ENCODE assay signal across 8 cellular contexts in the genomic region with DNA sequence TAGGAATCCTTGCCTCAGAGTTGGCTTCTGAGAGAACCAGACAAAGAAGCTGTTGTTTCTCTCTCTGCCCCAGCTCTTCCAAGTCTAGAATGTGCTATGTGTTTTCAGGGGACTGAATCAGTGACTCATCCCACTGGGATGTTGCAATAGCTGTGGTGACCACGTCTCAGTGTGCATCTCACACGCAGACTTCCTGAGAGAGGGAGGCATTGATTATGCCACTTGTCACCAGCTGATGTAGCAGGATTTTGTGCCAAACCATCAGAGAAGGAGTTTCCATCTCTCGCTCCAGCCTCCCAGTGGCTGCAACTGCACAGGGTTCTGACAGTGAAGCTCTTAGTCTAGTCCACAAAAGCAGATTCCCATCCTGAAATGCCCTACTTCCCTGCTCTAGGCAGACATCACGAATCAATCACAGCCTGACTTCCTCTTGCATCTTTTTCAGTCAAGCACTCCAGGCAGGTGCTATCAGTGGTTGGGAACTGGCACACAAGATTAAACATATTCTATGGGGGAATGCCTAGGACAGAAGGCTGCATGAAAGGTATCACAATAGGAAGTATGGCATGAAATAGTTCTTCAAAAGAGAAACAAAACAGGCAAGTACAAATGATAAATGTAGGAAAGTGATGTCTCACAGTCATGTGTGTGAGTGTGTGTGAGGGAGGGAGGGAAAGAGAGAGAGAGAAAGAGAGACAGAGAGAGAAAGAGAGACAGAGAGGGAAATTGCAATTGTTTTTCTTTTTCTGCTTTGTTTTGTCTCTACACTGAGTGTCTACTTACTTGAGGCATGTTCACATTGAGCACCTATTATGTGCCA.
DNase-seq lines count a peak whose midpoint lies in the region; ATAC-seq and TF ChIP-seq lines count a peak whose summit lies in the region.

No MANE protein-coding gene starts in this region.

- no peak overlapping the region for H3K9ac ChIP-seq in Karpas-422 (ENCODE audit: low read length)

- H4K20me1 ChIP-seq in Karpas-422 (ENCODE audit: insufficient read depth, low read depth, low read length): no peaks in the 10 kb centered on the region

- H3K4me3 Mint-ChIP-seq in natural killer cell treated with Interleukin-12 subunit alpha and Interleukin-12 subunit beta and Interleukin-15 and Interleukin-18, amount 100 ng/mL, for 72 hours: no peak overlapping the region

- peaks cover 9% of the 10 kb centered on the region for H3K9me3 ChIP-seq in Karpas-422 (ENCODE audit: low read length)

- no peaks in the 10 kb centered on the region for H3K36me3 ChIP-seq in Karpas-422 (ENCODE audit: insufficient read depth, low read length)

- H3K27ac ChIP-seq in Karpas-422 (ENCODE audit: low read length): no peak overlapping the region

- no peaks in the 10 kb centered on the region for H3K9me3 Mint-ChIP-seq in natural killer cell treated with Interleukin-12 subunit alpha and Interleukin-12 subunit beta and Interleukin-15 and Interleukin-18, amount 100 ng/mL, for 72 hours

- H3K4me1 ChIP-seq in Karpas-422 (ENCODE audit: low read length): no peaks in the 10 kb centered on the region

- H3K9me2 ChIP-seq in Karpas-422 (replicated peaks; ENCODE audit: insufficient read depth, low read length): no peaks in the 10 kb centered on the region

- peaks cover 2% of the 10 kb centered on the region; the same call in 1 of the 2 replicates for H3K27me3 ChIP-seq in Karpas-422 (ENCODE audit: low read length)

- no peaks in the 10 kb centered on the region for H3K36me3 Mint-ChIP-seq in natural killer cell treated with Interleukin-12 subunit alpha and Interleukin-12 subunit beta and Interleukin-15 and Interleukin-18, amount 100 ng/mL, for 72 hours

- no peak overlapping the region for H3K4me2 ChIP-seq in Karpas-422 (ENCODE audit: low read depth, low read length, poor library complexity, severe bottlenecking)

- ATAC-seq in natural killer cell treated with Interleukin-12 subunit alpha and Interleukin-12 subunit beta and Interleukin-15 and Interleukin-18, amount 100 ng/mL, for 72 hours: peak; percentile 84 to 92

- H3K4me1 Mint-ChIP-seq in natural killer cell treated with Interleukin-12 subunit alpha and Interleukin-12 subunit beta and Interleukin-15 and Interleukin-18, amount 100 ng/mL, for 72 hours (ENCODE audit: low read depth in 2 of 2): peaks cover 9 to 10% of the 10 kb centered on the region in 2 donors

- H3K27me3 Mint-ChIP-seq in natural killer cell treated with Interleukin-12 subunit alpha and Interleukin-12 subunit beta and Interleukin-15 and Interleukin-18, amount 100 ng/mL, for 72 hours: peaks cover 22 to 29% of the 10 kb centered on the region in 2 donors

- no peak overlapping the region for H2AFZ ChIP-seq in Karpas-422 (ENCODE audit: low read length)

- no peak for TF ChIP-seq CTCF in epithelial cell of esophagus (IDR thresholded peaks at IDR 0.05; ENCODE audit: insufficient read depth, low read depth, low read length, missing control alignments)

- no peaks in the 10 kb centered on the region for H3K79me2 ChIP-seq in Karpas-422 (ENCODE audit: low read length)

- no peak overlapping the region for H3K4me3 ChIP-seq in epithelial cell of esophagus (ENCODE audit: low read length)
- no peak overlapping the region for H3K4me3 ChIP-seq in Karpas-422 (ENCODE audit: low read length)

- DNase-seq in AML-193 (lab: John Stamatoyannopoulos, UW) (peak; percentile 7 to 37), NOMO-1 (lab: John Stamatoyannopoulos, UW; ENCODE audit: unreplicated experiment in 2 of 2) (peak; percentile 58 to 86), epithelial cell of esophagus (ENCODE audit: low read depth) (peak; percentile 87), OCI-M2 (lab: John Stamatoyannopoulos, UW; ENCODE audit: unreplicated experiment) (no peak), Karpas-422 (no peak), NCI-H2029 (lab: John Stamatoyannopoulos, UW) (no peak), NCI-H82 (lab: John Stamatoyannopoulos, UW) (no peak)
- DNase-seq in natural killer cell treated with Interleukin-12 subunit alpha and Interleukin-12 subunit beta and Interleukin-15 and Interleukin-18, amount 100 ng/mL, for 72 hours (ENCODE audit: low spot score): peak; percentile 74

- H3K27ac Mint-ChIP-seq in natural killer cell treated with Interleukin-12 subunit alpha and Interleukin-12 subunit beta and Interleukin-15 and Interleukin-18, amount 100 ng/mL, for 72 hours: peak overlapping the region in 1 of 2 donors; percentile 41

Comparison
In these comparisons a context has a peak if more than half of its experiments do, and no peak if none do; other contexts are left out.
1. DNase-seq: peak in AML-193 (2 of 2), NOMO-1 (2 of 2), epithelial cell of esophagus (single experiment) and natural killer cell treated with Interleukin-12 subunit alpha and Interleukin-12 subunit beta and Interleukin-15 and Interleukin-18, amount 100 ng/mL, for 72 hours (single experiment); none in OCI-M2 (single experiment), Karpas-422 (single experiment), NCI-H2029 (single experiment) and NCI-H82 (single experiment).